ENCODE assay signal across 1 cellular context in genomic region chr2:88016086-88016947, GRCh38.
A peak's percentile ranks its signal among the peaks of the same experiment; 100 is the strongest.
TF ChIP-seq lines count a peak whose summit lies in the region.

Gene RNU2-63P, minus strand, starts transcription at chr2:88016547.

TF ChIP-seq in K562, 482 proteins besides CTCF, POLR2A, EP300 and RAD21 (continued from another document and continues in another):
- TF ChIP-seq, protein P1, sequence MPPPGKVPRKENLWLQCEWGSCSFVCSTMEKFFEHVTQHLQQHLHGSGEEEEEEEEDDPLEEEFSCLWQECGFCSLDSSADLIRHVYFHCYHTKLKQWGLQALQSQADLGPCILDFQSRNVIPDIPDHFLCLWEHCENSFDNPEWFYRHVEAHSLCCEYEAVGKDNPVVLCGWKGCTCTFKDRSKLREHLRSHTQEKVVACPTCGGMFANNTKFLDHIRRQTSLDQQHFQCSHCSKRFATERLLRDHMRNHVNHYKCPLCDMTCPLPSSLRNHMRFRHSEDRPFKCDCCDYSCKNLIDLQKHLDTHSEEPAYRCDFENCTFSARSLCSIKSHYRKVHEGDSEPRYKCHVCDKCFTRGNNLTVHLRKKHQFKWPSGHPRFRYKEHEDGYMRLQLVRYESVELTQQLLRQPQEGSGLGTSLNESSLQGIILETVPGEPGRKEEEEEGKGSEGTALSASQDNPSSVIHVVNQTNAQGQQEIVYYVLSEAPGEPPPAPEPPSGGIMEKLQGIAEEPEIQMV (tag; conservative IDR thresholded peaks at IDR 0.05; ENCODE audit: low read depth): no peak
- TF ChIP-seq MNT (conservative IDR thresholded peaks at IDR 0.05) (peak; percentile 20 to 57; a peak in 2 of 4 replicates), SNRNP70 (optimal IDR thresholded peaks at IDR 0.05; ENCODE audit: low read depth, low read length) (peak; percentile 100), TAL1 (IDR thresholded peaks at IDR 0.05) (peak; percentile 1; the same call in 1 of the 2 replicates), NFYB (IDR thresholded peaks at IDR 0.05; ENCODE audit: extremely low read depth, insufficient read length) (no peak), HDAC8 (tag; IDR thresholded peaks at IDR 0.05) (no peak), ZNF311 (CRISPR knock-in tag; IDR thresholded peaks at IDR 0.05) (no peak), DIDO1 (tag; IDR thresholded peaks at IDR 0.05; ENCODE audit: low read depth) (no peak), CBX8 (IDR thresholded peaks at IDR 0.05; ENCODE audit: borderline replicate concordance, extremely low read depth, low read depth, low read length, poor library complexity, severe bottlenecking) (no peak), ETS1 (conservative IDR thresholded peaks at IDR 0.05; ENCODE audit: control insufficient read depth, low read depth, low read length) (peak; percentile 87; the same call in 1 of the 2 replicates), SMAD1 (IDR thresholded peaks at IDR 0.05; ENCODE audit: low read depth, low read length, partially characterized antibody) (peak; percentile 100), EGR1 (conservative IDR thresholded peaks at IDR 0.05) (no peak; the same call in 1 of the 2 replicates), SMARCB1 (IDR thresholded peaks at IDR 0.05; ENCODE audit: insufficient read length, low read depth) (no peak), TEAD4 (IDR thresholded peaks at IDR 0.05; ENCODE audit: low read length) (peak; percentile 94), TEAD4 (CRISPR knock-in tag; IDR thresholded peaks at IDR 0.05; ENCODE audit: borderline replicate concordance) (no peak), ZNF263 (CRISPR knock-in tag; IDR thresholded peaks at IDR 0.05; ENCODE audit: borderline replicate concordance) (0 out of 2 replicates have a peak, but pooled peaks have one; percentile 38), ZNF696 (CRISPR knock-in tag; conservative IDR thresholded peaks at IDR 0.05) (peak; percentile 95), TAF9B (IDR thresholded peaks at IDR 0.05; ENCODE audit: partially characterized antibody) (peak; percentile 98), NR4A1 (CRISPR knock-in tag; IDR thresholded peaks at IDR 0.05) (no peak), NR4A1 (tag; IDR thresholded peaks at IDR 0.05) (peak; percentile 65; the same call in 1 of the 2 replicates), PTRF (tag; IDR thresholded peaks at IDR 0.05) (no peak), RERE (CRISPR knock-in tag; IDR thresholded peaks at IDR 0.05; ENCODE audit: borderline replicate concordance) (peak; percentile 83; the same call in 1 of the 2 replicates), HDGF (IDR thresholded peaks at IDR 0.05) (0 out of 2 replicates have a peak, but pooled peaks have one; percentile 33), SUPT5H (IDR thresholded peaks at IDR 0.05) (peak; percentile 100), EZH2 (IDR thresholded peaks at IDR 0.05; ENCODE audit: borderline replicate concordance, low read depth, low read length) (no peak), ZNF639 (CRISPR knock-in tag; conservative IDR thresholded peaks at IDR 0.05 in 1 of 2, IDR thresholded peaks at IDR 0.05 in 1 of 2) (no peak), ZNF41 (CRISPR knock-in tag; conservative IDR thresholded peaks at IDR 0.05) (peak; percentile 89), FOXM1 (IDR thresholded peaks at IDR 0.05; ENCODE audit: low read depth) (0 out of 2 replicates have a peak, but pooled peaks have one; percentile 7), FOXM1 (CRISPR knock-in tag; IDR thresholded peaks at IDR 0.05; ENCODE audit: low read depth) (no peak), ELF4 (CRISPR knock-in tag; IDR thresholded peaks at IDR 0.05) (peak; percentile 98), ZNF217 (CRISPR knock-in tag; IDR thresholded peaks at IDR 0.05) (no peak), RBM25 (IDR thresholded peaks at IDR 0.05; ENCODE audit: low read depth, low read length, severe bottlenecking) (no peak), ZMIZ1 (IDR thresholded peaks at IDR 0.05; ENCODE audit: low read depth in 2 of 2, low read length in 2 of 2) (peak in 1 of 2 experiments; percentile 100; a peak in 2 of 4 replicates)
- TF ChIP-seq, protein P2, sequence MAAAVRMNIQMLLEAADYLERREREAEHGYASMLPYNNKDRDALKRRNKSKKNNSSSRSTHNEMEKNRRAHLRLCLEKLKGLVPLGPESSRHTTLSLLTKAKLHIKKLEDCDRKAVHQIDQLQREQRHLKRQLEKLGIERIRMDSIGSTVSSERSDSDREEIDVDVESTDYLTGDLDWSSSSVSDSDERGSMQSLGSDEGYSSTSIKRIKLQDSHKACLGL (CRISPR knock-in tag; IDR thresholded peaks at IDR 0.05; ENCODE audit: borderline replicate concordance, poor library complexity, severe bottlenecking): no peak
- TF ChIP-seq, protein P3, sequence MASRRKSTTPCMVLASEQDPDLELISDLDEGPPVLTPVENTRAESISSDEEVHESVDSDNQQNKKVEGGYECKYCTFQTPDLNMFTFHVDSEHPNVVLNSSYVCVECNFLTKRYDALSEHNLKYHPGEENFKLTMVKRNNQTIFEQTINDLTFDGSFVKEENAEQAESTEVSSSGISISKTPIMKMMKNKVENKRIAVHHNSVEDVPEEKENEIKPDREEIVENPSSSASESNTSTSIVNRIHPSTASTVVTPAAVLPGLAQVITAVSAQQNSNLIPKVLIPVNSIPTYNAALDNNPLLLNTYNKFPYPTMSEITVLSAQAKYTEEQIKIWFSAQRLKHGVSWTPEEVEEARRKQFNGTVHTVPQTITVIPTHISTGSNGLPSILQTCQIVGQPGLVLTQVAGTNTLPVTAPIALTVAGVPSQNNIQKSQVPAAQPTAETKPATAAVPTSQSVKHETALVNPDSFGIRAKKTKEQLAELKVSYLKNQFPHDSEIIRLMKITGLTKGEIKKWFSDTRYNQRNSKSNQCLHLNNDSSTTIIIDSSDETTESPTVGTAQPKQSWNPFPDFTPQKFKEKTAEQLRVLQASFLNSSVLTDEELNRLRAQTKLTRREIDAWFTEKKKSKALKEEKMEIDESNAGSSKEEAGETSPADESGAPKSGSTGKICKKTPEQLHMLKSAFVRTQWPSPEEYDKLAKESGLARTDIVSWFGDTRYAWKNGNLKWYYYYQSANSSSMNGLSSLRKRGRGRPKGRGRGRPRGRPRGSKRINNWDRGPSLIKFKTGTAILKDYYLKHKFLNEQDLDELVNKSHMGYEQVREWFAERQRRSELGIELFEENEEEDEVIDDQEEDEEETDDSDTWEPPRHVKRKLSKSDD (conservative IDR thresholded peaks at IDR 0.05; ENCODE audit: low read length): peak; percentile 95; the same call in 1 of the 2 replicates
- TF ChIP-seq, protein P4, sequence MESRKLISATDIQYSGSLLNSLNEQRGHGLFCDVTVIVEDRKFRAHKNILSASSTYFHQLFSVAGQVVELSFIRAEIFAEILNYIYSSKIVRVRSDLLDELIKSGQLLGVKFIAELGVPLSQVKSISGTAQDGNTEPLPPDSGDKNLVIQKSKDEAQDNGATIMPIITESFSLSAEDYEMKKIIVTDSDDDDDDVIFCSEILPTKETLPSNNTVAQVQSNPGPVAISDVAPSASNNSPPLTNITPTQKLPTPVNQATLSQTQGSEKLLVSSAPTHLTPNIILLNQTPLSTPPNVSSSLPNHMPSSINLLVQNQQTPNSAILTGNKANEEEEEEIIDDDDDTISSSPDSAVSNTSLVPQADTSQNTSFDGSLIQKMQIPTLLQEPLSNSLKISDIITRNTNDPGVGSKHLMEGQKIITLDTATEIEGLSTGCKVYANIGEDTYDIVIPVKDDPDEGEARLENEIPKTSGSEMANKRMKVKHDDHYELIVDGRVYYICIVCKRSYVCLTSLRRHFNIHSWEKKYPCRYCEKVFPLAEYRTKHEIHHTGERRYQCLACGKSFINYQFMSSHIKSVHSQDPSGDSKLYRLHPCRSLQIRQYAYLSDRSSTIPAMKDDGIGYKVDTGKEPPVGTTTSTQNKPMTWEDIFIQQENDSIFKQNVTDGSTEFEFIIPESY (CRISPR knock-in tag; IDR thresholded peaks at IDR 0.05): no peak
